ENCODE assay signal across 25 cellular contexts in genomic region chr14:77921820-77922219, GRCh38.
"Had no signal": no experiment of that assay in that cellular context is flagged by ENCODE, and none has a peak within 500 bp of the region (broad histone marks: within the 10 kb centered on the region; RNA-seq: fewer than 3 reads in every experiment).

No MANE protein-coding gene starts in this region.

- H3K4me3 ChIP-seq: pancreas, prostate gland, right atrium auricular region, right lobe of liver, sigmoid colon, stomach, thoracic aorta, thyroid gland, tibial nerve, upper lobe of left lung, vagina had no signal

- H3K36me3 ChIP-seq: neutrophil, pancreas, prostate gland, right atrium auricular region, right lobe of liver, thoracic aorta, thyroid gland, vagina had no signal

- H3K9me3 ChIP-seq: neutrophil, pancreas, prostate gland, right atrium auricular region, right lobe of liver, sigmoid colon, thoracic aorta, thyroid gland, upper lobe of left lung, vagina had no signal

- FAIRE-seq: pancreas, small intestine, urothelium cell line had no signal

- ATAC-seq: natural killer cell; pancreas; right lobe of liver; stimulated activated effector memory CD8-positive, alpha-beta T cell treated with anti-CD3 and anti-CD28 coated beads, Interleukin-12 subunit alpha, Interleukin-12 subunit beta, amount 100 ng/mL, for 72 hours; stimulated activated naive B cell treated with anti-CD40 and anti-IgM and Interleukin-4, amounts not matched to agents 10 μg/mL and 1 μg/mL and 100 μg/mL, for 72 hours had no signal

- H3K4me1 ChIP-seq: pancreas, prostate gland, right atrium auricular region, right lobe of liver, sigmoid colon, stomach, tibial nerve, upper lobe of left lung, vagina had no signal

- H3K27ac ChIP-seq: neutrophil, pancreas, prostate gland, right atrium auricular region, right lobe of liver, sigmoid colon, stomach, thoracic aorta, thyroid gland, tibial nerve, upper lobe of left lung, vagina had no signal

- DNase-seq: natural killer cell; nucleus accumbens; pancreas; retina; right lobe of liver; sigmoid colon; small intestine; stimulated activated CD4-positive, alpha-beta T cell treated with anti-CD3 and anti-CD28 coated beads, Interleukin-15, amount 100 ng/mL, for 24 hours; stimulated activated CD4-positive, alpha-beta T cell treated with anti-CD3 and anti-CD28 coated beads, Interleukin-2, amount 100 ng/mL, for 24 hours; stimulated activated CD4-positive, alpha-beta T cell treated with anti-CD3 and anti-CD28 coated beads, Interleukin-2, amount 100 ng/mL, for 48 hours; stimulated activated CD4-positive, alpha-beta T cell treated with anti-CD3 and anti-CD28 coated beads, Interleukin-4, amount 100 ng/mL, for 24 hours; stimulated activated naive B cell treated with anti-CD40 and anti-IgM and Interleukin-4, amounts not matched to agents 10 μg/mL and 1 μg/mL and 100 μg/mL, for 72 hours; stimulated activated naive CD4-positive, alpha-beta T cell treated with Interleukin-2 at 50 U/mL for 16 hours; stomach; thyroid gland; trophoblast cell; upper lobe of left lung had no signal

- H3K27me3 ChIP-seq: neutrophil, pancreas, right atrium auricular region, right lobe of liver, sigmoid colon, stomach, thyroid gland, tibial nerve, upper lobe of left lung, vagina had no signal
